Comparison of ENCODE assay signal across 6 cellular contexts in the genomic region with DNA sequence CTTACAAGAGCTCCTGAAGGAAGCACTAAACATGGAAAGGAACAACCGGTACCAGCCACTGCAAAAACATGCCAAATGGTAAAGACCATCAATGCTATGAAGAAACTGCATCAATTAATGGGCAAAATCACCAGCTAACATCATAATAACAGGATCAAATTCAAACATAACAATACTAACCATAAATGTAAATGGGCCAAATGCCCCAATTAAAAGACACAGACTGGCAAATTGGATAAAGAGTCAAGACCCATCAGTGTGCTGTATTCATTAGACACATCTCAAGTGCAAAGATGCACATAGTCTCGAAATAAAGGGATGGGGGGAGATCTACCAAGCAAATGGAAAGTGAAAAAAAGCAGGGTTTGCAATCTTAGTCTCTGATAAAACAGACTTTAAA. TPM values are rescaled to one million over a fixed set of nuclear protein-coding genes. Genes with fewer than 3 reads are reported as not detected.
"Had no signal": no experiment of that assay in that cellular context is flagged by ENCODE, and none has a peak within 500 bp of the region (broad histone marks: within the 10 kb centered on the region; RNA-seq: fewer than 3 reads in every experiment).

No MANE protein-coding gene starts in this region.

RNA-seq across cellular contexts. Expression of a gene that starts 47.6 kb away (rescaled TPM):
- total RNA-seq: GM23248, GM23338, H1, H4, H7, HFFc6 had no signal
- polyA plus RNA-seq: GM23248 had no signal
